In genomic region chr14:23926543-23926942, GRCh38 we compare ENCODE assay signal across 25 cellular contexts. TPM values are rescaled to one million over a fixed set of nuclear protein-coding genes. Genes with fewer than 3 reads are reported as not detected.
DNase-seq lines count a peak whose midpoint lies in the region; ATAC-seq, FAIRE-seq and TF ChIP-seq lines count a peak whose summit lies in the region.
"Had no signal": no experiment of that assay in that cellular context is flagged by ENCODE, and none has a peak within 500 bp of the region (broad histone marks: within the 10 kb centered on the region; RNA-seq: fewer than 3 reads in every experiment).

No MANE protein-coding gene starts in this region.

- H3K79me1 ChIP-seq in H1 (ENCODE audit: low read depth, low read length) = no peaks in the 10 kb centered on the region

- no peak overlapping the region for H2BK20ac ChIP-seq in H1 (ENCODE audit: low read length)

- CTCF ChIA-PET in WTC11 (lab: Charles Lee) (interaction anchor here (0.9 to 2.3 kb wide), 4 partner anchors 16 to 338 kb away, joined by 3 to 11 read pairs (median 7); no protein-coding TSS in a partner anchor), H1 (lab: Charles Lee; ENCODE audit: partially characterized antibody) (interaction anchor here (0.6 to 1.6 kb wide), 5 partner anchors 9 to 294 kb away, joined by 3 to 9 read pairs (median 4); no protein-coding TSS in a partner anchor)

- ATAC-seq in WTC11 (peak; percentile 29; the same call in 1 of the 2 replicates), upper lobe of right lung (peak; percentile 21)
- ATAC-seq: A549 had no signal

- H3K27me3 ChIP-seq in H1 (replicated peaks in 1 of 4; ENCODE audit: control insufficient read depth in 3 of 4, extremely low read depth in 1 of 4, insufficient read depth in 3 of 4, low read length in 3 of 4) (no peaks in the 10 kb centered on the region), upper lobe of right lung (no peaks in the 10 kb centered on the region)
- H3K27me3 ChIP-seq: BLaER1 treated with 17β-estradiol and CSF1 and Interleukin-3, amounts not matched to agents 10 nM and 100 nM had no signal

- no peaks in the 10 kb centered on the region; the same call in 1 of the 2 replicates for H3K27me3 Mint-ChIP-seq in WTC11 (ENCODE audit: low read depth)
- peaks cover 42% of the 10 kb centered on the region for H3K27me3 Mint-ChIP-seq in nephron progenitor cell (ENCODE audit: low read depth, poor library complexity)

- H2BK12ac ChIP-seq in H1 (ENCODE audit: low read depth, low read length) = no peak overlapping the region

- no peak overlapping the region for H3K27ac ChIP-seq in H1 (ENCODE audit: low read depth, low read length)
- H3K27ac ChIP-seq in upper lobe of right lung = no peak overlapping the region
- H3K27ac ChIP-seq: A549; BLaER1 treated with 17β-estradiol and CSF1 and Interleukin-3, amounts not matched to agents 10 nM and 100 nM had no signal

- H3K4me1 ChIP-seq in H1 (replicated peaks in 1 of 4; ENCODE audit: control insufficient read depth in 3 of 4, insufficient read depth in 4 of 4, low read length in 3 of 4) (no peaks in the 10 kb centered on the region), upper lobe of right lung (no peaks in the 10 kb centered on the region)
- H3K4me1 ChIP-seq: A549; BE2C; BLaER1 treated with 17β-estradiol and CSF1 and Interleukin-3, amounts not matched to agents 10 nM and 100 nM had no signal

- no peak overlapping the region for H3K56ac ChIP-seq in H1 (replicated peaks; ENCODE audit: insufficient read length, low read depth, low read length)

- H3K4me1 Mint-ChIP-seq in WTC11 (no peaks in the 10 kb centered on the region; the same call in 1 of the 2 replicates), nephron progenitor cell (no peaks in the 10 kb centered on the region)
- H3K4me1 Mint-ChIP-seq: CD14-positive monocyte; CD8-positive, alpha-beta memory T cell had no signal

- no peak overlapping the region for H3K4me2 ChIP-seq in H1 (ENCODE audit: insufficient read depth in 1 of 2, low read depth in 2 of 2, low read length in 2 of 2)
- H3K4me2 ChIP-seq: A549; BLaER1 treated with 17β-estradiol and CSF1 and Interleukin-3, amounts not matched to agents 10 nM and 100 nM had no signal

- POLR2A ChIA-PET in WTC11 (lab: Charles Lee) = no interaction called here
- POLR2A ChIA-PET in H1 (lab: Charles Lee; ENCODE audit: partially characterized antibody) = no interaction called here

- no peak overlapping the region for H3K14ac ChIP-seq in H1 (ENCODE audit: insufficient read length)

- H3K9me3 ChIP-seq in H1 (ENCODE audit: insufficient read depth in 2 of 2, low read depth in 1 of 2, low read length in 1 of 2) (no peaks in the 10 kb centered on the region), upper lobe of right lung (no peaks in the 10 kb centered on the region)
- H3K9me3 ChIP-seq: A549; BE2C; BLaER1 treated with 17β-estradiol and CSF1 and Interleukin-3, amounts not matched to agents 10 nM and 100 nM had no signal

- H3K4ac ChIP-seq in H1 (replicated peaks; ENCODE audit: insufficient read length, low read depth, low read length) = no peak overlapping the region

- 0 out of 2 replicates have a peak overlapping the region, but pooled peaks have one; percentile 5 for H2AFZ ChIP-seq in H1 (ENCODE audit: low read length)

- TF ChIP-seq CTCF in WTC11 (IDR thresholded peaks at IDR 0.05) = no peak
- TF ChIP-seq CTCF in H1 (IDR thresholded peaks at IDR 0.05; ENCODE audit: control extremely low read depth in 1 of 3, insufficient read depth in 1 of 3, low read depth in 1 of 3, low read length in 3 of 3) = peak in 2 of 3 experiments; percentile 7 to 13; a peak in 2 of 4 replicates
- no peak for TF ChIP-seq CTCF in upper lobe of right lung (IDR thresholded peaks at IDR 0.05)
- TF ChIP-seq CTCF in nephron progenitor cell (IDR thresholded peaks at IDR 0.05) = no peak

- 0 out of 2 replicates have a peak overlapping the region, but pooled peaks have one; percentile 67 for H2BK15ac ChIP-seq in H1 (ENCODE audit: low read length)

- H3K4me3 Mint-ChIP-seq in WTC11 (no peak overlapping the region), nephron progenitor cell (no peak overlapping the region)
- H3K4me3 Mint-ChIP-seq: CD14-positive monocyte; CD4-positive, alpha-beta T cell; CD8-positive, alpha-beta memory T cell had no signal

- H2AK5ac ChIP-seq in H1 (ENCODE audit: low read depth, low read length) = no peak overlapping the region

- no peak overlapping the region for H4K5ac ChIP-seq in H1 (ENCODE audit: insufficient read length, low read depth, low read length)

- peaks cover 11% of the 10 kb centered on the region for H3K9me3 Mint-ChIP-seq in WTC11
- peaks cover 10% of the 10 kb centered on the region for H3K9me3 Mint-ChIP-seq in nephron progenitor cell
- H3K9me3 Mint-ChIP-seq: CD14-positive monocyte; CD4-positive, alpha-beta T cell had no signal

- peak in 1 of 2 experiments; percentile 8; a peak in 1 of 4 replicates for TF ChIP-seq RAD21 in H1 (IDR thresholded peaks at IDR 0.05 in 1 of 2, conservative IDR thresholded peaks at IDR 0.05 in 1 of 2; ENCODE audit: low read depth in 2 of 2, low read length in 2 of 2)

- peak; percentile 10 for DNase-seq in Daoy (ENCODE audit: low read depth)
- DNase-seq in WTC11 (ENCODE audit: low spot score) = no peak
- DNase-seq in H1 (ENCODE audit: low read depth in 1 of 2, low spot score in 2 of 2) = no peak
- no peak for DNase-seq in upper lobe of right lung
- DNase-seq in putamen (ENCODE audit: low spot score) = no peak
- no peak for DNase-seq in NCI-H345 (lab: John Stamatoyannopoulos, UW)
- DNase-seq in nephron progenitor cell = no peak
- DNase-seq: 8988T; ACHN; AML-193; BE2C; CD4-positive, alpha-beta T cell; CD8-positive, alpha-beta memory T cell; DMS 273 treated with DMSO at 0.1 percent for 48 hours; DMS79; GF-D8; GOT3; H7; HCEC 1CT had no signal

- H3K4me3 ChIP-seq in H1 (ENCODE audit: extremely low read depth in 1 of 4, insufficient read depth in 2 of 4, low read depth in 3 of 4, low read length in 4 of 4) (no peak overlapping the region), upper lobe of right lung (no peak overlapping the region)
- H3K4me3 ChIP-seq: A549; BLaER1 treated with 17β-estradiol and CSF1 and Interleukin-3, amounts not matched to agents 10 nM and 100 nM had no signal

- no peaks in the 10 kb centered on the region for H3K36me3 ChIP-seq in H1 (ENCODE audit: control insufficient read depth in 2 of 4, insufficient read depth in 4 of 4, low read length in 3 of 4)
- H3K36me3 ChIP-seq in upper lobe of right lung = no peaks in the 10 kb centered on the region
- H3K36me3 ChIP-seq: BE2C; BLaER1 treated with 17β-estradiol and CSF1 and Interleukin-3, amounts not matched to agents 10 nM and 100 nM had no signal

- no peak overlapping the region for H4K8ac ChIP-seq in H1 (ENCODE audit: extremely low read depth, insufficient read depth, low read length)

- H4K91ac ChIP-seq in H1 (replicated peaks; ENCODE audit: insufficient read length, low read length) = peak overlapping the region; percentile 6

- no peak overlapping the region for H3K23ac ChIP-seq in H1 (ENCODE audit: insufficient read length)

- H3K79me2 ChIP-seq in H1 (ENCODE audit: control insufficient read depth in 1 of 2, insufficient read depth in 2 of 2, low read length in 2 of 2) = no peaks in the 10 kb centered on the region

- no peak overlapping the region for H2BK5ac ChIP-seq in H1 (ENCODE audit: low read depth, low read length)

- intact Hi-C loops in upper lobe of right lung (cut with DNase I) = no loop called here

- H3K27ac Mint-ChIP-seq in WTC11 (no peak overlapping the region), nephron progenitor cell (no peak overlapping the region)
- H3K27ac Mint-ChIP-seq: CD14-positive monocyte; CD4-positive, alpha-beta T cell; CD8-positive, alpha-beta memory T cell had no signal

- no peak overlapping the region for H3K18ac ChIP-seq in H1 (ENCODE audit: extremely low read depth, low read length)

- TF ChIP-seq POLR2A in H1 (IDR thresholded peaks at IDR 0.05; ENCODE audit: control extremely low read depth in 1 of 2, low read depth in 2 of 2, low read length in 2 of 2) = no peak

- no peak overlapping the region for H2BK120ac ChIP-seq in H1 (replicated peaks; ENCODE audit: low read depth, low read length)

- no peak for FAIRE-seq in H1 (lab: Jason Lieb, UNC)
- FAIRE-seq: A549, D721Med, GM12891, GM18507 had no signal

- no peaks in the 10 kb centered on the region for H4K20me1 ChIP-seq in H1 (replicated peaks in 1 of 2; ENCODE audit: control insufficient read depth in 1 of 2, insufficient read depth in 2 of 2, low read length in 2 of 2)
- H4K20me1 ChIP-seq: BLaER1 treated with 17β-estradiol and CSF1 and Interleukin-3, amounts not matched to agents 10 nM and 100 nM had no signal

- WGBS in H1 (ENCODE audit: extremely low coverage in 1 of 2, insufficient coverage in 1 of 2, insufficient read length in 1 of 2, insufficient replicate concordance in 2 of 2, low coverage in 1 of 2, low lambda C conversion rate in 2 of 2, missing lambda C conversion rate in 1 of 2), 2 experiments = 89% methylated on average over 11 of the region's 11 CpGs; no CpG with 5 or more reads in 1 of the 2 experiments

- TF ChIP-seq EP300 in H1 (IDR thresholded peaks at IDR 0.05; ENCODE audit: borderline replicate concordance in 1 of 2, low read depth in 2 of 2, low read length in 2 of 2) = no peak

- H3K23me2 ChIP-seq in H1 (ENCODE audit: low read depth, low read length) = no peaks in the 10 kb centered on the region

- H3K36me3 Mint-ChIP-seq in WTC11 = no peaks in the 10 kb centered on the region; the same call in 1 of the 2 replicates
- no peaks in the 10 kb centered on the region for H3K36me3 Mint-ChIP-seq in nephron progenitor cell (ENCODE audit: low read depth)
- H3K36me3 Mint-ChIP-seq: CD14-positive monocyte; CD8-positive, alpha-beta memory T cell had no signal

- H3K9ac ChIP-seq in H1 (replicated peaks in 1 of 4; ENCODE audit: extremely low read depth in 1 of 4, low read depth in 3 of 4, low read length in 3 of 4) = no peak overlapping the region
- H3K9ac ChIP-seq: BLaER1 treated with 17β-estradiol and CSF1 and Interleukin-3, amounts not matched to agents 10 nM and 100 nM had no signal

TF ChIP-seq in WTC11, 78 proteins besides CTCF, POLR2A, EP300 and RAD21 (continues in another document):
- TF ChIP-seq OVOL2 (CRISPR knock-in tag; IDR thresholded peaks at IDR 0.05; ENCODE audit: borderline replicate concordance) (no peak), TP53 (CRISPR knock-in tag; IDR thresholded peaks at IDR 0.05) (no peak)

TF ChIP-seq in H1, 55 proteins besides CTCF, POLR2A, EP300 and RAD21 (continues in another document):
- TF ChIP-seq TEAD4 (IDR thresholded peaks at IDR 0.05; ENCODE audit: low read depth, low read length) = no peak

RNA-seq across cellular contexts. Expression of gene DHRS4, which starts 27.0 kb away (rescaled TPM):
- total RNA-seq in Daoy (2014; rRNA removed; shearing (Covaris generic)) = 32.0 and 52.7 TPM in 2 replicates
- 14.5 to 14.9 TPM (median 14.8 TPM) in 3 replicates for total RNA-seq in WTC11 (2021)
- 16.2 and 19.2 TPM in 2 replicates for total RNA-seq in H1 (2021; fragmentation: NEBNext Ultra II Directional; extraction: Animal tissue kit (Norgen Biotek cat#: 25700))
- polyA plus RNA-seq in H1 (2011; rRNA removed) = 11.7 and 18.3 TPM in 2 replicates
- polyA plus RNA-seq in H1 (2011; cell fraction: cytosol; rRNA removed) = 19.1 TPM
- 14.3 TPM for polyA plus RNA-seq in H1 (2011; cell fraction: nucleus; rRNA removed)
- 10.6 to 25.8 TPM (median 21.9 TPM) in 4 replicates for polyA plus RNA-seq in H1 (2012, experiment 1 of 2)
- 22.5 TPM for polyA plus RNA-seq in H1 (2012, experiment 2 of 2)
- 10.7 TPM for polyA plus RNA-seq in H1 (2013, experiment 1 of 2)
- polyA plus RNA-seq in H1 (2013, experiment 2 of 2) = 10.9 TPM
- 4.4 and 4.6 TPM in 2 replicates for polyA minus RNA-seq in H1 (2011; rRNA and poly(A)+ RNA removed)
- 5.7 TPM for polyA minus RNA-seq in H1 (2011; cell fraction: cytosol; rRNA and poly(A)+ RNA removed)
- 4.9 TPM for polyA minus RNA-seq in H1 (2011; cell fraction: nucleus; rRNA and poly(A)+ RNA removed)
- total RNA-seq in upper lobe of right lung = 25.8 TPM

Comparison
In these comparisons a context has a peak if more than half of its experiments do, and no peak if none do; other contexts are left out.
1. CTCF ChIP-seq: peak in H1 (2 of 3); none in WTC11 (single experiment), upper lobe of right lung (single experiment) and nephron progenitor cell (single experiment).